Comparison of ENCODE assay signal across 8 cellular contexts in the genomic region with DNA sequence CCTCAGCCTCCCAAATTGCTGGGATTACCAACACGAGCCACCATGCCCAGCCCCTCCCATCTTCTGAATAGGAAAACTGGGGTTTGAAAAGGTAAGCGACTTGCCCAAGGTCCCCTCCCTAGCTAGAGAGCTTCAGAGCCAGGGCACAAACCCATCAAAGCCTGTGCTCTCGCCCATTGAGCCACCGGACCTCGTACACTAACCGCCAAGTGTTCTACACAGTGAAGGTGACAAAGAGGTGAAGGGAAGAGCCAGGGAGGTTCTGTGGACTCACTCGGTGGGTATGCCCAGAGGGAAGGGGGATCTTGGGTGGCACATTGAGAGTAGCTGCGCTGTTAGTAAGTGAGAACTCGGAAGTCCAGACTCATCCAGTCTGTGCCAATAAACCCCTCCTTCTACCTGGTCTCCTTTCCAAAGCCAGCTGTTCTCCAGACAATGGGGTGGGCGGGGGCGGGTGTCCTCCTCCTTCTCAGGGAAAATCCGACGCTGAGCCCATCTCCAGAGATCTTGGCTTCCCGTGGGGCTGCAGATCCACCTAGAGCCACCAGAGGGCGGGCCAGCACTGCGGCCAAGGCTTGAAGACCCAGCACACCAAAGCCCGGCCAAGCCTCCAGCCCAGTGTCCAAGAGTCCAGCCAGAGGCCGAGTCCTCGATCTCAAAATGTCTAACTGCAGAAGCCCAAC. TPM values are rescaled to one million over a fixed set of nuclear protein-coding genes. Genes with fewer than 3 reads are reported as not detected.
DNase-seq lines count a peak whose midpoint lies in the region; ATAC-seq and TF ChIP-seq lines count a peak whose summit lies in the region.

No MANE protein-coding gene starts in this region.

- H3K36me3 ChIP-seq in iPS-20b (ENCODE audit: insufficient read depth, low read depth, low read length): no peaks in the 10 kb centered on the region

- H3K36me3 Mint-ChIP-seq in brain: no peaks in the 10 kb centered on the region

- no peak overlapping the region for H3K27ac ChIP-seq in iPS-20b (ENCODE audit: low read length)

- peaks cover 0 to 3% (median 0%) of the 10 kb centered on the region in 5 experiments for H3K9me3 Mint-ChIP-seq in brain

- peak; percentile 96 to 99 for TF ChIP-seq CTCF in brain (conservative IDR thresholded peaks at IDR 0.05)

- DNase-seq in DMS79 treated with DMSO at 0.1 percent for 48 hours (lab: John Stamatoyannopoulos, UW): peak; percentile 45
- no peak for DNase-seq in DMS79 (lab: John Stamatoyannopoulos, UW)
- peak; percentile 15 for DNase-seq in NCI-H1694 (lab: John Stamatoyannopoulos, UW)
- DNase-seq in UCSD-AML1 (lab: John Stamatoyannopoulos, UW; ENCODE audit: unreplicated experiment): peak; percentile 80
- peak; percentile 48 to 72 for DNase-seq in stimulated activated CD4-positive, alpha-beta T cell treated with anti-CD3 and anti-CD28 coated beads, Interleukin-12 subunit alpha, Interleukin-12 subunit beta, amount 100 ng/mL, for 24 hours (ENCODE audit: low read depth in 2 of 2)

- peaks cover 15% of the 10 kb centered on the region; the same call in 1 of the 2 replicates for H3K4me1 ChIP-seq in iPS-20b (ENCODE audit: insufficient read depth, low read length)

- peaks cover 40% of the 10 kb centered on the region for H3K4me1 Mint-ChIP-seq in brain

- no peaks in the 10 kb centered on the region for H3K9me3 ChIP-seq in iPS-20b (ENCODE audit: insufficient read depth, low read depth, low read length)

- peaks cover 67% of the 10 kb centered on the region for H3K27me3 ChIP-seq in iPS-20b (ENCODE audit: insufficient read depth, low read length)

- H3K27me3 Mint-ChIP-seq in brain: peaks cover 91% of the 10 kb centered on the region

- peak overlapping the region in 3 of 5 experiments; percentile 61 to 85 (median 62) for H3K27ac Mint-ChIP-seq in brain

- peak overlapping the region; percentile 73 to 86 (median 81) for H3K4me3 Mint-ChIP-seq in brain

- peak; percentile 70 for ATAC-seq in HG02759 (IDR thresholded peaks at IDR 0.05; ENCODE audit: unreplicated experiment)

- peak overlapping the region; percentile 61 for H3K4me3 ChIP-seq in iPS-20b (ENCODE audit: low read length)

- H3K9ac ChIP-seq in iPS-20b (ENCODE audit: low read depth, low read length): peak overlapping the region; percentile 47; the same call in 1 of the 2 replicates

RNA-seq across cellular contexts. Expression of gene RTN4RL2, which starts 3.2 kb away (rescaled TPM):
- polyA plus RNA-seq in brain (ENCODE audit: insufficient read depth, low read depth, low replicate concordance): 14.0 TPM

RNA-seq across cellular contexts. Expression of gene SLC43A3, which starts 30.2 kb away (rescaled TPM):
- 7.4 TPM for polyA plus RNA-seq in brain (ENCODE audit: insufficient read depth, low read depth, low replicate concordance)

RNA-seq across cellular contexts. Expression of gene SLC43A1, which starts 58.4 kb away (rescaled TPM):
- 1.6 TPM for polyA plus RNA-seq in brain (ENCODE audit: insufficient read depth, low read depth, low replicate concordance)
